ENCODE assay signal across 18 cellular contexts in the genomic region with DNA sequence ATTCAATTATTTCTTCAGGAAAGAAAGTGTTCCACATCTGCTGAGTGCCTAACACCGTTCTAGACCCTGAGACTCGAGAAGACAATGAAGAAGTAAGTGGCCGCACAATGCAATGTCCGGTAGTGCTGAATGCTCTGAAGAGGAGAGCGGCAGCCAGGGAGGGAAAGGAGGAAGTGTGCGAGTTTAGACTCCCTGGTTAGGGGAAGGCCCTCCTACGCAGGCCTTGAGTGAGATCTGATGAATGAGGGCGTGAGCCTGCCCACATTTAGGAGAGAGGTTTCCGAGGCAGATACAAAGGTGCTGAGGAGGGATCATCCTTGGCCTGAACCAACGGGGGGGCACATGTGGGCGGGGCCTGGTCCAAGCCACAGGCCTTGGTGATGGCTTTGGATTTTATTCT.
A peak's percentile ranks its signal among the peaks of the same experiment; 100 is the strongest.
DNase-seq lines count a peak whose midpoint lies in the region; ATAC-seq and TF ChIP-seq lines count a peak whose summit lies in the region.
"Had no signal": no experiment of that assay in that cellular context is flagged by ENCODE, and none has a peak within 500 bp of the region (broad histone marks: within the 10 kb centered on the region; RNA-seq: fewer than 3 reads in every experiment).

No MANE protein-coding gene starts in this region.

- no peaks in the 10 kb centered on the region for H3K27me3 ChIP-seq in H9 (ENCODE audit: insufficient read depth, low read length)
- H3K27me3 ChIP-seq: dorsolateral prefrontal cortex had no signal

- H3K9me3 Mint-ChIP-seq in H9 (no peaks in the 10 kb centered on the region), nephron progenitor cell (no peaks in the 10 kb centered on the region)
- H3K9me3 Mint-ChIP-seq: type B pancreatic cell had no signal

- no peak overlapping the region for H2BK15ac ChIP-seq in H9 (ENCODE audit: low read depth, low read length)

- H3K4me3 Mint-ChIP-seq in H9 (no peak overlapping the region), nephron progenitor cell (peak overlapping the region; percentile 18)
- H3K4me3 Mint-ChIP-seq: brain, type B pancreatic cell had no signal

- H3K23me2 ChIP-seq in H9 (ENCODE audit: insufficient read length, low read depth, low read length, poor library complexity, severe bottlenecking) = no peaks in the 10 kb centered on the region

- no peaks in the 10 kb centered on the region for H3K79me1 ChIP-seq in H9 (ENCODE audit: insufficient read depth, low read depth, low read length, poor library complexity, severe bottlenecking)

- H4K8ac ChIP-seq in H9 (replicated peaks; ENCODE audit: insufficient read length, low read depth, low read length) = no peak overlapping the region

- no peak overlapping the region for H3K56ac ChIP-seq in H9 (ENCODE audit: insufficient read length, low read depth, low read length)

- H3K36me3 Mint-ChIP-seq in H9 (ENCODE audit: insufficient read depth in 1 of 3, low read depth in 3 of 3) = peaks cover 0 to 2% (median 0%) of the 10 kb centered on the region in 3 experiments; a peak in 2 of 7 replicates
- no peaks in the 10 kb centered on the region for H3K36me3 Mint-ChIP-seq in nephron progenitor cell (ENCODE audit: low read depth)
- H3K36me3 Mint-ChIP-seq: brain, type B pancreatic cell had no signal

- TF ChIP-seq CTCF in H9 (conservative IDR thresholded peaks at IDR 0.05) (no peak), nephron progenitor cell (IDR thresholded peaks at IDR 0.05) (no peak)

- no peak overlapping the region for H3T11ph ChIP-seq in H9 (ENCODE audit: low read length)

- H3K79me2 ChIP-seq in H9 (ENCODE audit: insufficient read depth, low read length) = no peaks in the 10 kb centered on the region

- no peak overlapping the region for H2BK120ac ChIP-seq in H9 (ENCODE audit: low read depth, low read length, poor library complexity, severe bottlenecking)

- H2BK12ac ChIP-seq in H9 (ENCODE audit: insufficient read length, low read depth, low read length) = no peak overlapping the region

- H4K91ac ChIP-seq in H9 (ENCODE audit: insufficient read length, low read depth, low read length) = no peak overlapping the region

- H2AK5ac ChIP-seq in H9 (ENCODE audit: insufficient read length, low read length) = no peak overlapping the region

- DNase-seq in H9 (peak; percentile 42), NOMO-1 treated with DMSO at 0.1 percent for 48 hours (lab: John Stamatoyannopoulos, UW; ENCODE audit: unreplicated experiment) (peak; percentile 86), nephron progenitor cell (peak; percentile 19), DMS53 (lab: John Stamatoyannopoulos, UW) (no peak), T-helper 9 cell (no peak)
- DNase-seq in central memory CD4-positive, alpha-beta T cell = no peak
- DNase-seq: activated naive CD4-positive, alpha-beta T cell treated with Interleukin-2 at 50 U/mL for 16 hours; DMS153; NCI-H1694 treated with DMSO at 0.1 percent for 48 hours; NCI-H748 treated with DMSO at 0.1 percent for 48 hours; stimulated activated CD4-positive, alpha-beta T cell treated with anti-CD3 and anti-CD28 coated beads, Interleukin-1b, Interleukin-23, amount 100 ng/mL, for 48 hours had no signal

- H3K18ac ChIP-seq in H9 (ENCODE audit: insufficient read length, low read depth, low read length) = no peak overlapping the region

- H3K4me1 Mint-ChIP-seq in H9 = peaks cover 11 to 25% of the 10 kb centered on the region in 2 experiments
- H3K4me1 Mint-ChIP-seq in nephron progenitor cell = peaks cover 35% of the 10 kb centered on the region

- no peaks in the 10 kb centered on the region for H3K27me3 Mint-ChIP-seq in H9 (ENCODE audit: low read depth)
- peaks cover 11% of the 10 kb centered on the region for H3K27me3 Mint-ChIP-seq in nephron progenitor cell (ENCODE audit: low read depth, poor library complexity)
- H3K27me3 Mint-ChIP-seq: brain had no signal

- H4K20me1 ChIP-seq in H9 (ENCODE audit: control insufficient read depth, insufficient read depth, insufficient read length) = no peaks in the 10 kb centered on the region

- no peak overlapping the region for H2AFZ ChIP-seq in H9 (ENCODE audit: low read length)

- no peak overlapping the region for H4K5ac ChIP-seq in H9 (ENCODE audit: insufficient read length, low read depth, low read length)

- H3K27ac Mint-ChIP-seq in H9 = peak overlapping the region in 1 of 3 experiments; percentile 82; a peak in 2 of 7 replicates
- no peak overlapping the region for H3K27ac Mint-ChIP-seq in nephron progenitor cell
- H3K27ac Mint-ChIP-seq: brain, progenitor cell of endocrine pancreas, type B pancreatic cell had no signal

- H3K4me2 ChIP-seq in H9 (ENCODE audit: insufficient read depth, insufficient read length, low read length) = no peak overlapping the region

- H2BK5ac ChIP-seq in H9 (ENCODE audit: insufficient read length, low read length) = no peak overlapping the region

- H3K9me3 ChIP-seq in H9 (ENCODE audit: control insufficient read depth, low read depth, low read length) = no peaks in the 10 kb centered on the region

- H3K23ac ChIP-seq in H9 (ENCODE audit: insufficient read length, low read depth, low read length) = no peak overlapping the region

- no peak overlapping the region for H3K4ac ChIP-seq in H9 (ENCODE audit: low read depth, low read length)

- peaks cover 3% of the 10 kb centered on the region; the same call in 1 of the 2 replicates for H3K4me1 ChIP-seq in H9 (ENCODE audit: insufficient read depth, low read length)

- H2BK20ac ChIP-seq in H9 (ENCODE audit: low read depth, low read length, poor library complexity, severe bottlenecking) = no peak overlapping the region

- no peak overlapping the region for H3K14ac ChIP-seq in H9 (ENCODE audit: insufficient read depth, low read length)

- H3K9ac ChIP-seq in H9 (ENCODE audit: extremely low read depth, insufficient read length, low read length) = no peak overlapping the region

- ATAC-seq in GM18498 (IDR thresholded peaks at IDR 0.05; ENCODE audit: unreplicated experiment) (peak; percentile 66), HG03442 (IDR thresholded peaks at IDR 0.05; ENCODE audit: unreplicated experiment) (no peak)
- ATAC-seq: K562 had no signal

- no peak overlapping the region for H3K27ac ChIP-seq in H9 (ENCODE audit: insufficient read length, low read depth, low read length)
- H3K27ac ChIP-seq: dorsolateral prefrontal cortex had no signal

- WGBS in H9 (ENCODE audit: extremely low coverage, insufficient read length, low lambda C conversion rate) = no CpG with 5 or more reads among the region's 11 CpGs

Comparison
In these comparisons a context has a peak if more than half of its experiments do, and no peak if none do; other contexts are left out.
1. DNase-seq: peak in H9 (single experiment), NOMO-1 treated with DMSO at 0.1 percent for 48 hours (single experiment) and nephron progenitor cell (single experiment); none in DMS53 (single experiment), central memory CD4-positive, alpha-beta T cell (single experiment) and T-helper 9 cell (single experiment).